Comparison of ENCODE assay signal across 1 cellular context in genomic region chr5:55226027-55226933, GRCh38.
TF ChIP-seq lines count a peak whose summit lies in the region.

No MANE protein-coding gene starts in this region.

TF ChIP-seq in K562, 482 proteins besides CTCF, POLR2A, EP300 and RAD21 (continued from another document and continues in another):
- TF ChIP-seq, protein P1, sequence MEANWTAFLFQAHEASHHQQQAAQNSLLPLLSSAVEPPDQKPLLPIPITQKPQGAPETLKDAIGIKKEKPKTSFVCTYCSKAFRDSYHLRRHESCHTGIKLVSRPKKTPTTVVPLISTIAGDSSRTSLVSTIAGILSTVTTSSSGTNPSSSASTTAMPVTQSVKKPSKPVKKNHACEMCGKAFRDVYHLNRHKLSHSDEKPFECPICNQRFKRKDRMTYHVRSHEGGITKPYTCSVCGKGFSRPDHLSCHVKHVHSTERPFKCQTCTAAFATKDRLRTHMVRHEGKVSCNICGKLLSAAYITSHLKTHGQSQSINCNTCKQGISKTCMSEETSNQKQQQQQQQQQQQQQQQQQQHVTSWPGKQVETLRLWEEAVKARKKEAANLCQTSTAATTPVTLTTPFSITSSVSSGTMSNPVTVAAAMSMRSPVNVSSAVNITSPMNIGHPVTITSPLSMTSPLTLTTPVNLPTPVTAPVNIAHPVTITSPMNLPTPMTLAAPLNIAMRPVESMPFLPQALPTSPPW (CRISPR knock-in tag; IDR thresholded peaks at IDR 0.05) = no peak
- TF ChIP-seq SPI1 (IDR thresholded peaks at IDR 0.05; ENCODE audit: borderline replicate concordance, low read depth, low read length) (no peak), FOXP1 (CRISPR knock-in tag; IDR thresholded peaks at IDR 0.05) (no peak; the same call in 1 of the 2 replicates), BRCA1 (IDR thresholded peaks at IDR 0.05) (no peak), BRCA1 (CRISPR knock-in tag; IDR thresholded peaks at IDR 0.05) (no peak; the same call in 1 of the 2 replicates), ZNF707 (CRISPR knock-in tag; conservative IDR thresholded peaks at IDR 0.05) (no peak), KAT8 (IDR thresholded peaks at IDR 0.05; ENCODE audit: low read depth) (no peak), CXXC5 (CRISPR knock-in tag; IDR thresholded peaks at IDR 0.05) (peak; percentile 61; the same call in 1 of the 2 replicates), NFE2 (IDR thresholded peaks at IDR 0.05; ENCODE audit: low read depth) (no peak), ZBTB1 (CRISPR knock-in tag; IDR thresholded peaks at IDR 0.05; ENCODE audit: borderline replicate concordance, low read depth) (0 out of 2 replicates have a peak, but pooled peaks have one; percentile 16), ZNF253 (CRISPR knock-in tag; conservative IDR thresholded peaks at IDR 0.05) (no peak), RREB1 (CRISPR knock-in tag; IDR thresholded peaks at IDR 0.05) (no peak), GATAD2A (IDR thresholded peaks at IDR 0.05) (no peak), ILK (tag; IDR thresholded peaks at IDR 0.05; ENCODE audit: borderline replicate concordance, low read depth) (no peak), CBX2 (IDR thresholded peaks at IDR 0.05; ENCODE audit: insufficient read depth, low read length, poor library complexity, severe bottlenecking) (no peak), RCOR1 (IDR thresholded peaks at IDR 0.05; ENCODE audit: borderline replicate concordance in 1 of 2, low read depth in 2 of 2, low read length in 2 of 2) (peak in 1 of 2 experiments; percentile 39; a peak in 1 of 4 replicates), TCF3 (CRISPR knock-in tag; IDR thresholded peaks at IDR 0.05) (0 out of 2 replicates have a peak, but pooled peaks have one; percentile 16), ZNF668 (CRISPR knock-in tag; IDR thresholded peaks at IDR 0.05) (no peak), TEAD2 (tag; IDR thresholded peaks at IDR 0.05) (no peak), ZC3H4 (CRISPR knock-in tag; IDR thresholded peaks at IDR 0.05; ENCODE audit: borderline replicate concordance) (no peak), POU5F1 (IDR thresholded peaks at IDR 0.05; ENCODE audit: borderline replicate concordance, low read depth, low read length, partially characterized antibody) (no peak), SRSF9 (IDR thresholded peaks at IDR 0.05; ENCODE audit: borderline replicate concordance, low read depth, low read length) (no peak), ZNF316 (IDR thresholded peaks at IDR 0.05) (no peak), RBM17 (IDR thresholded peaks at IDR 0.05; ENCODE audit: borderline replicate concordance, low read depth, low read length) (no peak), NONO (IDR thresholded peaks at IDR 0.05; ENCODE audit: low read depth in 2 of 2, low read length in 1 of 2) (no peak), NFATC3 (IDR thresholded peaks at IDR 0.05) (0 out of 2 replicates have a peak, but pooled peaks have one; percentile 44), PATZ1 (CRISPR knock-in tag; IDR thresholded peaks at IDR 0.05; ENCODE audit: borderline replicate concordance) (no peak), UBTF (IDR thresholded peaks at IDR 0.05; ENCODE audit: borderline replicate concordance in 1 of 2, low read depth in 2 of 2, low read length in 2 of 2) (peak; percentile 48 to 87; a peak in 1 of 4 replicates), PYGO2 (tag; IDR thresholded peaks at IDR 0.05) (no peak), JUN (IDR thresholded peaks at IDR 0.05; ENCODE audit: borderline replicate concordance, low read depth, low read length) (peak; percentile 19; the same call in 1 of the 2 replicates), JUN (CRISPR knock-in tag; IDR thresholded peaks at IDR 0.05; ENCODE audit: borderline replicate concordance) (no peak), CBFB (CRISPR knock-in tag; IDR thresholded peaks at IDR 0.05) (peak; percentile 75; the same call in 1 of the 2 replicates), CBX8 (IDR thresholded peaks at IDR 0.05; ENCODE audit: borderline replicate concordance, extremely low read depth, low read depth, low read length, poor library complexity, severe bottlenecking) (no peak), ZFPM2 (CRISPR knock-in tag; IDR thresholded peaks at IDR 0.05) (no peak), LCOR (CRISPR knock-in tag; IDR thresholded peaks at IDR 0.05) (peak; percentile 33; the same call in 1 of the 2 replicates), MTA3 (IDR thresholded peaks at IDR 0.05; ENCODE audit: borderline replicate concordance) (no peak), ZNF76 (CRISPR knock-in tag; IDR thresholded peaks at IDR 0.05; ENCODE audit: borderline replicate concordance) (no peak), COPS2 (conservative IDR thresholded peaks at IDR 0.05) (no peak)
- TF ChIP-seq, protein P2, sequence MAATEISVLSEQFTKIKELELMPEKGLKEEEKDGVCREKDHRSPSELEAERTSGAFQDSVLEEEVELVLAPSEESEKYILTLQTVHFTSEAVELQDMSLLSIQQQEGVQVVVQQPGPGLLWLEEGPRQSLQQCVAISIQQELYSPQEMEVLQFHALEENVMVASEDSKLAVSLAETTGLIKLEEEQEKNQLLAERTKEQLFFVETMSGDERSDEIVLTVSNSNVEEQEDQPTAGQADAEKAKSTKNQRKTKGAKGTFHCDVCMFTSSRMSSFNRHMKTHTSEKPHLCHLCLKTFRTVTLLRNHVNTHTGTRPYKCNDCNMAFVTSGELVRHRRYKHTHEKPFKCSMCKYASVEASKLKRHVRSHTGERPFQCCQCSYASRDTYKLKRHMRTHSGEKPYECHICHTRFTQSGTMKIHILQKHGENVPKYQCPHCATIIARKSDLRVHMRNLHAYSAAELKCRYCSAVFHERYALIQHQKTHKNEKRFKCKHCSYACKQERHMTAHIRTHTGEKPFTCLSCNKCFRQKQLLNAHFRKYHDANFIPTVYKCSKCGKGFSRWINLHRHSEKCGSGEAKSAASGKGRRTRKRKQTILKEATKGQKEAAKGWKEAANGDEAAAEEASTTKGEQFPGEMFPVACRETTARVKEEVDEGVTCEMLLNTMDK (IDR thresholded peaks at IDR 0.05; ENCODE audit: borderline replicate concordance, insufficient read depth, low read depth, low read length, poor library complexity, severe bottlenecking) = no peak
- TF ChIP-seq, protein P3, sequence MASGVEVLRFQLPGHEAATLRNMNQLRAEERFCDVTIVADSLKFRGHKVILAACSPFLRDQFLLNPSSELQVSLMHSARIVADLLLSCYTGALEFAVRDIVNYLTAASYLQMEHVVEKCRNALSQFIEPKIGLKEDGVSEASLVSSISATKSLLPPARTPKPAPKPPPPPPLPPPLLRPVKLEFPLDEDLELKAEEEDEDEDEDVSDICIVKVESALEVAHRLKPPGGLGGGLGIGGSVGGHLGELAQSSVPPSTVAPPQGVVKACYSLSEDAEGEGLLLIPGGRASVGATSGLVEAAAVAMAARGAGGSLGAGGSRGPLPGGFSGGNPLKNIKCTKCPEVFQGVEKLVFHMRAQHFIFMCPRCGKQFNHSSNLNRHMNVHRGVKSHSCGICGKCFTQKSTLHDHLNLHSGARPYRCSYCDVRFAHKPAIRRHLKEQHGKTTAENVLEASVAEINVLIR (CRISPR knock-in tag; IDR thresholded peaks at IDR 0.05) = no peak
- TF ChIP-seq, protein P4, sequence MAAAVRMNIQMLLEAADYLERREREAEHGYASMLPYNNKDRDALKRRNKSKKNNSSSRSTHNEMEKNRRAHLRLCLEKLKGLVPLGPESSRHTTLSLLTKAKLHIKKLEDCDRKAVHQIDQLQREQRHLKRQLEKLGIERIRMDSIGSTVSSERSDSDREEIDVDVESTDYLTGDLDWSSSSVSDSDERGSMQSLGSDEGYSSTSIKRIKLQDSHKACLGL (CRISPR knock-in tag; IDR thresholded peaks at IDR 0.05; ENCODE audit: borderline replicate concordance, poor library complexity, severe bottlenecking) = no peak
- TF ChIP-seq, protein P5, sequence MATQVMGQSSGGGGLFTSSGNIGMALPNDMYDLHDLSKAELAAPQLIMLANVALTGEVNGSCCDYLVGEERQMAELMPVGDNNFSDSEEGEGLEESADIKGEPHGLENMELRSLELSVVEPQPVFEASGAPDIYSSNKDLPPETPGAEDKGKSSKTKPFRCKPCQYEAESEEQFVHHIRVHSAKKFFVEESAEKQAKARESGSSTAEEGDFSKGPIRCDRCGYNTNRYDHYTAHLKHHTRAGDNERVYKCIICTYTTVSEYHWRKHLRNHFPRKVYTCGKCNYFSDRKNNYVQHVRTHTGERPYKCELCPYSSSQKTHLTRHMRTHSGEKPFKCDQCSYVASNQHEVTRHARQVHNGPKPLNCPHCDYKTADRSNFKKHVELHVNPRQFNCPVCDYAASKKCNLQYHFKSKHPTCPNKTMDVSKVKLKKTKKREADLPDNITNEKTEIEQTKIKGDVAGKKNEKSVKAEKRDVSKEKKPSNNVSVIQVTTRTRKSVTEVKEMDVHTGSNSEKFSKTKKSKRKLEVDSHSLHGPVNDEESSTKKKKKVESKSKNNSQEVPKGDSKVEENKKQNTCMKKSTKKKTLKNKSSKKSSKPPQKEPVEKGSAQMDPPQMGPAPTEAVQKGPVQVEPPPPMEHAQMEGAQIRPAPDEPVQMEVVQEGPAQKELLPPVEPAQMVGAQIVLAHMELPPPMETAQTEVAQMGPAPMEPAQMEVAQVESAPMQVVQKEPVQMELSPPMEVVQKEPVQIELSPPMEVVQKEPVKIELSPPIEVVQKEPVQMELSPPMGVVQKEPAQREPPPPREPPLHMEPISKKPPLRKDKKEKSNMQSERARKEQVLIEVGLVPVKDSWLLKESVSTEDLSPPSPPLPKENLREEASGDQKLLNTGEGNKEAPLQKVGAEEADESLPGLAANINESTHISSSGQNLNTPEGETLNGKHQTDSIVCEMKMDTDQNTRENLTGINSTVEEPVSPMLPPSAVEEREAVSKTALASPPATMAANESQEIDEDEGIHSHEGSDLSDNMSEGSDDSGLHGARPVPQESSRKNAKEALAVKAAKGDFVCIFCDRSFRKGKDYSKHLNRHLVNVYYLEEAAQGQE (CRISPR knock-in tag; IDR thresholded peaks at IDR 0.05; ENCODE audit: low read depth) = no peak
